ENCODE assay signal across 8 cellular contexts in the genomic region with DNA sequence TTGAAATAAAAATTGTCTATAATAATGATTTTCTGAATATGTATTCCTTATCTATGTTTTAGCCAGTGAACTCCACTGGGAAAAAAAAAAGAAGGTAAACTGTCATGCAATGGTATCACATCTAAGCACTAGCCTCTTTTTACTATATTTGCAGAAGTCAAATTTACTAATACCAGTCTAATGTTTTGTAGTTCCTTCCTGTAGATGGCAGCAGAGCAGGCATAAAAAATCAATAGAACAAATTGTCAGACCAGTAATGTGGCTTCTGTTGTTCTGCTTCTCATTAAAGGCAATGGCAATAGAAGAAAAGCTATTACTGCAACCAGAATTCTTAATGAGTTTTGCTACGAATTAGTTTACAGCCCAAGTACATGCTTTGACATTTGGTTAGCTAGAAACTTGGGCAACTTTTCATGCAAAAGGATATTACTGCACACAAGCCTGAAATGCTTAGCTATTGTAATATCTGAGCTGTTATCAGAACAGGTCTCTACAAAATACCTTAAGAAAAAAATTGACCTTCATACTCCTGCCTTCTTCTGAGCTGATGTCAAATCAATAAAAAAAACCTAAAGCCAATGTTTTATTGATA.
DNase-seq lines count a peak whose midpoint lies in the region; ATAC-seq, FAIRE-seq and TF ChIP-seq lines count a peak whose summit lies in the region.

No MANE protein-coding gene starts in this region.

- H3K4me3 ChIP-seq in AG10803 (ENCODE audit: low read length) (no peak overlapping the region), Karpas-422 (ENCODE audit: low read length) (no peak overlapping the region), keratinocyte (ENCODE audit: control insufficient read depth in 2 of 3, extremely low read depth in 1 of 3, insufficient read depth in 2 of 3, low read depth in 1 of 3, low read length in 3 of 3) (no peak overlapping the region)

- dilution Hi-C loops in keratinocyte (cut with MboI; ENCODE audit: extremely low pct_ligation_motif_present, low sequenced_read_pairs) = no loop called here

- H3K9me3 ChIP-seq in Karpas-422 (ENCODE audit: low read length) = no peaks in the 10 kb centered on the region
- no peaks in the 10 kb centered on the region for H3K9me3 ChIP-seq in keratinocyte (ENCODE audit: control insufficient read depth, low read depth, low read length)

- TF ChIP-seq CTCF in AG10803 (conservative IDR thresholded peaks at IDR 0.05; ENCODE audit: low read length) = peak; percentile 39
- peak in 2 of 3 experiments; percentile 22 to 35 for TF ChIP-seq CTCF in keratinocyte (optimal IDR thresholded peaks at IDR 0.05 in 1 of 3, IDR thresholded peaks at IDR 0.05 in 1 of 3, conservative IDR thresholded peaks at IDR 0.05 in 1 of 3; ENCODE audit: extremely low read depth in 1 of 3, insufficient read depth in 2 of 3, low read length in 3 of 3)

- H3K36me3 Mint-ChIP-seq in activated T-helper 17 cell treated with anti-CD3 and anti-CD28 coated beads, Interleukin-2, amount 50 U/mL, for 72 hours (ENCODE audit: low read depth) = no peaks in the 10 kb centered on the region

- H3K36me3 ChIP-seq in Karpas-422 (ENCODE audit: insufficient read depth, low read length) (no peaks in the 10 kb centered on the region), keratinocyte (ENCODE audit: control insufficient read depth in 2 of 2, extremely low read depth in 1 of 2, insufficient read depth in 2 of 2, low read length in 2 of 2) (no peaks in the 10 kb centered on the region)

- no peak for FAIRE-seq in keratinocyte (lab: Jason Lieb, UNC)

- no peaks in the 10 kb centered on the region for H3K9me2 ChIP-seq in Karpas-422 (replicated peaks; ENCODE audit: insufficient read depth, low read length)

- H3K79me2 ChIP-seq in Karpas-422 (ENCODE audit: low read length) = no peaks in the 10 kb centered on the region
- H3K79me2 ChIP-seq in keratinocyte (ENCODE audit: control insufficient read depth, insufficient read depth, low read length) = no peaks in the 10 kb centered on the region

- H3K4me3 Mint-ChIP-seq in activated T-helper 17 cell treated with anti-CD3 and anti-CD28 coated beads, Interleukin-2, amount 50 U/mL, for 72 hours = no peak overlapping the region

- H3K27ac ChIP-seq in Karpas-422 (ENCODE audit: low read length) (no peak overlapping the region), keratinocyte (ENCODE audit: control insufficient read depth, insufficient read depth, low read length) (no peak overlapping the region)

- H3K9me3 Mint-ChIP-seq in activated T-helper 17 cell treated with anti-CD3 and anti-CD28 coated beads, Interleukin-2, amount 50 U/mL, for 72 hours = peaks cover 9% of the 10 kb centered on the region

- H3K4me1 Mint-ChIP-seq in activated T-helper 17 cell treated with anti-CD3 and anti-CD28 coated beads, Interleukin-2, amount 50 U/mL, for 72 hours = no peaks in the 10 kb centered on the region

- no peak overlapping the region for H2AFZ ChIP-seq in Karpas-422 (ENCODE audit: low read length)
- no peak overlapping the region for H2AFZ ChIP-seq in keratinocyte (ENCODE audit: control insufficient read depth, low read length)

- no peak overlapping the region for H3K27ac Mint-ChIP-seq in activated T-helper 17 cell treated with anti-CD3 and anti-CD28 coated beads, Interleukin-2, amount 50 U/mL, for 72 hours

- no peak overlapping the region for H3K9ac ChIP-seq in Karpas-422 (ENCODE audit: low read length)
- H3K9ac ChIP-seq in keratinocyte (ENCODE audit: control insufficient read depth, extremely low read depth, insufficient read depth, low read length) = no peak overlapping the region

- DNase-seq in AG10803 (ENCODE audit: low read depth) = peak; percentile 1
- peak; percentile 81 for DNase-seq in Karpas-422
- peak; percentile 26 for DNase-seq in SK-N-DZ (ENCODE audit: low spot score)
- DNase-seq in keratinocyte (ENCODE audit: low read depth, low spot score) = no peak
- no peak for DNase-seq in activated CD4-positive, CD25-positive, alpha-beta regulatory T cell (lab: John Stamatoyannopoulos, UW)

- no peaks in the 10 kb centered on the region for H3K27me3 Mint-ChIP-seq in activated T-helper 17 cell treated with anti-CD3 and anti-CD28 coated beads, Interleukin-2, amount 50 U/mL, for 72 hours

- H3K4me1 ChIP-seq in Karpas-422 (ENCODE audit: low read length) (no peaks in the 10 kb centered on the region), keratinocyte (ENCODE audit: control insufficient read depth, extremely low read depth, insufficient read depth, low read length) (no peaks in the 10 kb centered on the region)

- H3K27me3 ChIP-seq in Karpas-422 (ENCODE audit: low read length) (no peaks in the 10 kb centered on the region), keratinocyte (ENCODE audit: control insufficient read depth, extremely low read depth, insufficient read depth, low read length) (no peaks in the 10 kb centered on the region)

- ATAC-seq in GM18909 (IDR thresholded peaks at IDR 0.05; ENCODE audit: poor library complexity, unreplicated experiment) = peak; percentile 78
- ATAC-seq in activated T-helper 17 cell treated with anti-CD3 and anti-CD28 coated beads, Interleukin-2, amount 50 U/mL, for 72 hours (replicated peaks) = no peak
- ATAC-seq in GM21717 (IDR thresholded peaks at IDR 0.05; ENCODE audit: unreplicated experiment) = no peak

- H4K20me1 ChIP-seq in Karpas-422 (ENCODE audit: insufficient read depth, low read depth, low read length) (no peaks in the 10 kb centered on the region), keratinocyte (ENCODE audit: control insufficient read depth, extremely low read depth, insufficient read depth, low read length) (no peaks in the 10 kb centered on the region)

- H3K9me1 ChIP-seq in keratinocyte (ENCODE audit: control insufficient read depth, extremely low read depth, insufficient read depth, low read length) = no peaks in the 10 kb centered on the region

- H3K4me2 ChIP-seq in Karpas-422 (ENCODE audit: low read depth, low read length, poor library complexity, severe bottlenecking) = no peak overlapping the region
- no peak overlapping the region for H3K4me2 ChIP-seq in keratinocyte (ENCODE audit: control insufficient read depth, extremely low read depth, insufficient read depth, low read depth, low read length)

Comparison
In these comparisons a context has a peak if more than half of its experiments do, and no peak if none do; other contexts are left out.
1. DNase-seq: peak in AG10803 (single experiment), Karpas-422 (single experiment) and SK-N-DZ (single experiment); none in keratinocyte (single experiment) and activated CD4-positive, CD25-positive, alpha-beta regulatory T cell (0 of 4).